ENCODE assay signal across 9 cellular contexts in the genomic region with DNA sequence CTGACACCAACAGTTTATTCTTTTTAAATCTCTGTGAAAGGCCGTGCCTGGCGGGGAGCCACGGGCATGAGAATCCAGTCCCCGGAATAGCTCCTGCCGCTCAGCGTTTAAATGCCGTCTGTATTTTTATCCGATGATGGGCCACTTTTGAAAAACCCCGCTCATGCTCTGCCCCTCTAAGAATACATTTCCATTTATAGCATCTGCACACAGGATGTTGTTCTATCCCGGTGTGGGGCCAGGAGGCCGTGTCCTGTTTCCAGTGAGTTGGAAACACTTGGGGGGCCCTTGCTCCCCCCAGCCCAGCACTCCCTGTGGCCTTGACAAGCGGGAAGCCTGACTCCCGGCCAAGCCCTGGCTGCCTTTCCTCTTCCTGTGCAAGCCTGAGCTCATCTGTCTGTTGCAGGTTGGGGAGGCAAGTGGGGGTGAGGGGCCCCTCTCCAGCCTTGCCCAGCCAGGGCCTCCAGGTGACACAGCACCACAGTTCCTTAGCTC. TPM values are rescaled to one million over a fixed set of nuclear protein-coding genes. Genes with fewer than 3 reads are reported as not detected.
DNase-seq lines count a peak whose midpoint lies in the region; ATAC-seq and TF ChIP-seq lines count a peak whose summit lies in the region.
"Had no signal": no experiment of that assay in that cellular context is flagged by ENCODE, and none has a peak within 500 bp of the region (broad histone marks: within the 10 kb centered on the region; RNA-seq: fewer than 3 reads in every experiment).

No MANE protein-coding gene starts in this region.

- TF ChIP-seq CTCF in stomach (IDR thresholded peaks at IDR 0.05) = no peak
- TF ChIP-seq CTCF in GM10248 (IDR thresholded peaks at IDR 0.05; ENCODE audit: control extremely low read depth, extremely low read depth, low read depth, missing control alignments) = no peak

- peak; percentile 43 to 47 for DNase-seq in NCI-H2081 (lab: John Stamatoyannopoulos, UW)
- DNase-seq in epithelial cell of prostate (ENCODE audit: low read depth, low spot score) = no peak
- DNase-seq in lung microvascular endothelial cell (ENCODE audit: low read depth in 2 of 2) = peak; percentile 95 to 96
- DNase-seq in stomach = no peak
- no peak for DNase-seq in activated CD4-positive, alpha-beta T cell treated with anti-CD3 and anti-CD28 coated beads, Interleukin-2, amount 50 U/mL, for 1 hour
- no peak for DNase-seq in GM10248 (ENCODE audit: extremely low spot score)
- DNase-seq: T-helper 9 cell had no signal

- CTCF ChIA-PET in GM10248 (lab: Yijun Ruan, JAX) = interaction anchor here (0.8 to 5.1 kb wide), 5 partner anchors 8 to 158 kb away, joined by 3 to 16 read pairs (median 4); no protein-coding TSS in a partner anchor

- POLR2A ChIA-PET in GM10248 (lab: Yijun Ruan, JAX) = no interaction called here

- ATAC-seq in GM21619 (IDR thresholded peaks at IDR 0.05; ENCODE audit: unreplicated experiment) (no peak), GM18909 (IDR thresholded peaks at IDR 0.05; ENCODE audit: poor library complexity, unreplicated experiment) (no peak)

- TF ChIP-seq POLR2A in stomach (IDR thresholded peaks at IDR 0.05) = no peak

- no peaks in the 10 kb centered on the region for H3K27me3 ChIP-seq in stomach

- H3K4me1 ChIP-seq in stomach = peaks cover 65 to 86% (median 73%) of the 10 kb centered on the region in 4 donors

- H3K4me3 ChIP-seq in stomach = no peak overlapping the region

- intact Hi-C loops in stomach (cut with DNase I; ENCODE audit: low total_unique reads) = no loop called here

- WGBS in stomach, 5 donors = 25 to 54% (median 46%) methylated on average over 12 to 13 of the region's 13 CpGs

- H3K9me3 ChIP-seq in stomach = no peaks in the 10 kb centered on the region

- peak; percentile 93 for TF ChIP-seq EP300 in stomach (IDR thresholded peaks at IDR 0.05)

- no peaks in the 10 kb centered on the region for H3K36me3 ChIP-seq in stomach

- H3K27ac ChIP-seq in epithelial cell of prostate = peak overlapping the region; percentile 94
- H3K27ac ChIP-seq in stomach = peak overlapping the region; percentile 30 to 98 (median 89)

RNA-seq across cellular contexts. Expression of gene ERGIC1, which starts 39.0 kb away (rescaled TPM):
- total RNA-seq in lung microvascular endothelial cell (51.0 and 81.3 TPM in 2 replicates), stomach (100 to 1,000 TPM in 4 of 5 donors, 10 to 100 TPM in 1; 98.8 to 293 (median 137) TPM)
- polyA plus RNA-seq in stomach = 10 to 100 TPM; 54.5 to 95.3 (median 83.7) TPM

Comparison
In these comparisons a context has a peak if more than half of its experiments do, and no peak if none do; other contexts are left out.
1. DNase-seq: peak in NCI-H2081 (2 of 2) and lung microvascular endothelial cell (2 of 2); none in epithelial cell of prostate (single experiment), stomach (single experiment), activated CD4-positive, alpha-beta T cell treated with anti-CD3 and anti-CD28 coated beads, Interleukin-2, amount 50 U/mL, for 1 hour (single experiment) and GM10248 (single experiment).